ENCODE assay signal across 1 cellular context in the genomic region with DNA sequence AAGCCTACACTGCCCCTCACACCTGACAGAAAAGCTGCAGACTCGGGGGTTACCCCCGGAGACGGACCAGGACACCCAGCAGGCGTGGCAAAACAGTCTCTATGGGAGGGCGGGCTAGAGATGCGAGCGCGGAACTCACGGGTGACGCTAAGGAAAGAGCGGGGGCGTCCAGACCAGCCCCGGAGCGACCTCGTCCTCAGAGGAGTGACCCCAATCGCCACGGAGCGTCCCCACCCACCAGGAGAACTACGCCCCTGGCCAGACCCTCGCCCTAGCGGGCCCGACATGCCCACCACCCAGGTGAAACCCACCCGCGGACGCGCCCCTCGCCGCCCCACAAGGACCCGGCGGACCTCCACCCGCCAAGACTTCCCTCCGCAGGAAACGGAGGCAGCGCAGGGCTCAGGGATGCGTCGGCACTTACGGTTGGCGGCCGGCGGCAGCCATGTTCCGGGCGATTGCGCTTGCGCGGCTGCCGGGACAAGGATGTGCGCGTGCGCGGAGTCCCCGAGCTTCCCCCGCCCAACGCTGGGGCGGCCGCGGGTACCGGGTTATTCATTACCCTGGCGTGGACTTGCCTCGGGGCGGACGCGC.
TF ChIP-seq lines count a peak whose summit lies in the region.

A gene (minus strand): TSS at position 462 of the 594 bp plus-strand sequence. CDS start 21,286 bp downstream, outside the sequence.

TF ChIP-seq in WTC11, 78 proteins besides CTCF, POLR2A, EP300 and RAD21 (continued from another document):
- TF ChIP-seq, protein P1, sequence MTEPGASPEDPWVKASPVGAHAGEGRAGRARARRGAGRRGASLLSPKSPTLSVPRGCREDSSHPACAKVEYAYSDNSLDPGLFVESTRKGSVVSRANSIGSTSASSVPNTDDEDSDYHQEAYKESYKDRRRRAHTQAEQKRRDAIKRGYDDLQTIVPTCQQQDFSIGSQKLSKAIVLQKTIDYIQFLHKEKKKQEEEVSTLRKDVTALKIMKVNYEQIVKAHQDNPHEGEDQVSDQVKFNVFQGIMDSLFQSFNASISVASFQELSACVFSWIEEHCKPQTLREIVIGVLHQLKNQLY (CRISPR knock-in tag; IDR thresholded peaks at IDR 0.05): 0 out of 2 replicates have a peak, but pooled peaks have one; percentile 44
- TF ChIP-seq, protein P2, sequence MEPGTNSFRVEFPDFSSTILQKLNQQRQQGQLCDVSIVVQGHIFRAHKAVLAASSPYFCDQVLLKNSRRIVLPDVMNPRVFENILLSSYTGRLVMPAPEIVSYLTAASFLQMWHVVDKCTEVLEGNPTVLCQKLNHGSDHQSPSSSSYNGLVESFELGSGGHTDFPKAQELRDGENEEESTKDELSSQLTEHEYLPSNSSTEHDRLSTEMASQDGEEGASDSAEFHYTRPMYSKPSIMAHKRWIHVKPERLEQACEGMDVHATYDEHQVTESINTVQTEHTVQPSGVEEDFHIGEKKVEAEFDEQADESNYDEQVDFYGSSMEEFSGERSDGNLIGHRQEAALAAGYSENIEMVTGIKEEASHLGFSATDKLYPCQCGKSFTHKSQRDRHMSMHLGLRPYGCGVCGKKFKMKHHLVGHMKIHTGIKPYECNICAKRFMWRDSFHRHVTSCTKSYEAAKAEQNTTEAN (CRISPR knock-in tag; IDR thresholded peaks at IDR 0.05): no peak
